ENCODE assay signal across 9 cellular contexts in genomic region chr9:79477955-79478751, GRCh38.
DNase-seq lines count a peak whose midpoint lies in the region; ATAC-seq and TF ChIP-seq lines count a peak whose summit lies in the region.
"Had no signal": no experiment of that assay in that cellular context is flagged by ENCODE, and none has a peak within 500 bp of the region (broad histone marks: within the 10 kb centered on the region; RNA-seq: fewer than 3 reads in every experiment).

No MANE protein-coding gene starts in this region.

- H3K4me1 ChIP-seq in OCI-LY1 (ENCODE audit: insufficient read depth, low read length, severe bottlenecking) = no peaks in the 10 kb centered on the region
- H3K4me1 ChIP-seq: Caco-2 had no signal

- no peaks in the 10 kb centered on the region for H4K20me1 ChIP-seq in OCI-LY1 (ENCODE audit: insufficient read depth, low read length)

- DNase-seq in NCI-H526 (lab: John Stamatoyannopoulos, UW) (peak; percentile 2 to 19), NCI-H526 treated with DMSO at 0.1 percent for 48 hours (lab: John Stamatoyannopoulos, UW) (no peak), HCEC 1CT (peak; percentile 43), caudate nucleus (lab: John Stamatoyannopoulos, UW) (peak in 51 of 61 donors; percentile 0 to 64 (median 24)), SKM-1 (lab: John Stamatoyannopoulos, UW; ENCODE audit: unreplicated experiment) (no peak), foreskin melanocyte (no peak)
- DNase-seq in natural killer cell treated with Interleukin-12 subunit alpha and Interleukin-12 subunit beta and Interleukin-15 and Interleukin-18, amount 100 ng/mL, for 72 hours (ENCODE audit: low spot score) = peak; percentile 59

- no peak overlapping the region for H3K27ac Mint-ChIP-seq in natural killer cell treated with Interleukin-12 subunit alpha and Interleukin-12 subunit beta and Interleukin-15 and Interleukin-18, amount 100 ng/mL, for 72 hours

- no peaks in the 10 kb centered on the region for H3K27me3 Mint-ChIP-seq in natural killer cell treated with Interleukin-12 subunit alpha and Interleukin-12 subunit beta and Interleukin-15 and Interleukin-18, amount 100 ng/mL, for 72 hours

- peaks cover 3 to 6% of the 10 kb centered on the region in 2 donors for H3K4me1 Mint-ChIP-seq in natural killer cell treated with Interleukin-12 subunit alpha and Interleukin-12 subunit beta and Interleukin-15 and Interleukin-18, amount 100 ng/mL, for 72 hours (ENCODE audit: low read depth in 2 of 2)

- H3K9me3 ChIP-seq in OCI-LY1 (ENCODE audit: low read length) = no peaks in the 10 kb centered on the region
- H3K9me3 ChIP-seq: Caco-2 had no signal

- ATAC-seq in natural killer cell treated with Interleukin-12 subunit alpha and Interleukin-12 subunit beta and Interleukin-15 and Interleukin-18, amount 100 ng/mL, for 72 hours = no peak

- H3K4me3 ChIP-seq in OCI-LY1 (ENCODE audit: low read depth, low read length, poor library complexity, severe bottlenecking) = no peak overlapping the region

- H3K4me2 ChIP-seq in OCI-LY1 (ENCODE audit: low read length) = no peak overlapping the region

- H3K9me2 ChIP-seq in OCI-LY1 (ENCODE audit: low read depth, low read length) = no peaks in the 10 kb centered on the region

- no peaks in the 10 kb centered on the region for H3K27me3 ChIP-seq in OCI-LY1 (ENCODE audit: insufficient read depth, low read length)

- peak; percentile 58 for TF ChIP-seq CTCF in OCI-LY1 (IDR thresholded peaks at IDR 0.05; ENCODE audit: low read length)

- no peak overlapping the region for H3K4me3 Mint-ChIP-seq in natural killer cell treated with Interleukin-12 subunit alpha and Interleukin-12 subunit beta and Interleukin-15 and Interleukin-18, amount 100 ng/mL, for 72 hours

- no peak overlapping the region for H2AFZ ChIP-seq in OCI-LY1 (ENCODE audit: low read length)

- H3K36me3 Mint-ChIP-seq in natural killer cell treated with Interleukin-12 subunit alpha and Interleukin-12 subunit beta and Interleukin-15 and Interleukin-18, amount 100 ng/mL, for 72 hours = no peaks in the 10 kb centered on the region

- no peaks in the 10 kb centered on the region for H3K36me3 ChIP-seq in OCI-LY1 (ENCODE audit: insufficient read depth, low read length)

- no peaks in the 10 kb centered on the region for H3K79me2 ChIP-seq in OCI-LY1 (ENCODE audit: insufficient read depth, low read length)

- no peaks in the 10 kb centered on the region for H3F3A ChIP-seq in OCI-LY1 (ENCODE audit: insufficient read depth, low read length)

- no peak overlapping the region for H3K9ac ChIP-seq in OCI-LY1 (ENCODE audit: low read length)

- peaks cover 2% of the 10 kb centered on the region for H3K9me3 Mint-ChIP-seq in natural killer cell treated with Interleukin-12 subunit alpha and Interleukin-12 subunit beta and Interleukin-15 and Interleukin-18, amount 100 ng/mL, for 72 hours

- H3K27ac ChIP-seq in OCI-LY1 (ENCODE audit: low read depth, low read length, poor library complexity, severe bottlenecking) (no peak overlapping the region), caudate nucleus (ENCODE audit: low read depth, low read length) (peak overlapping the region; percentile 27)

Comparison
In these comparisons a context has a peak if more than half of its experiments do, and no peak if none do; other contexts are left out.
1. DNase-seq: peak in NCI-H526 (2 of 2), HCEC 1CT (single experiment), caudate nucleus (51 of 61) and natural killer cell treated with Interleukin-12 subunit alpha and Interleukin-12 subunit beta and Interleukin-15 and Interleukin-18, amount 100 ng/mL, for 72 hours (single experiment); none in NCI-H526 treated with DMSO at 0.1 percent for 48 hours (single experiment), SKM-1 (single experiment) and foreskin melanocyte (single experiment).